In genomic region chr7:104252409-104253134, GRCh38 we compare ENCODE assay signal across 12 cellular contexts. TPM values are rescaled to one million over a fixed set of nuclear protein-coding genes. Genes with fewer than 3 reads are reported as not detected.
A peak's percentile ranks its signal among the peaks of the same experiment; 100 is the strongest.
DNase-seq lines count a peak whose midpoint lies in the region; ATAC-seq and TF ChIP-seq lines count a peak whose summit lies in the region.
"Had no signal": no experiment of that assay in that cellular context is flagged by ENCODE, and none has a peak within 500 bp of the region (broad histone marks: within the 10 kb centered on the region; RNA-seq: fewer than 3 reads in every experiment).

No MANE protein-coding gene starts in this region.

- H3K4me3 ChIP-seq in DOHH2 (ENCODE audit: low read length) (no peak overlapping the region), Peyer's patch (no peak overlapping the region)
- H3K4me3 ChIP-seq: dorsolateral prefrontal cortex had no signal

- CTCF ChIA-PET in WTC11 (lab: Charles Lee), result interaction anchor here (2.5 kb wide), 1 partner anchor 21 kb away, joined by 21 read pairs; no protein-coding TSS in a partner anchor
- CTCF ChIA-PET in activated CD4-positive, alpha-beta memory T cell treated with anti-CD3 and anti-CD28 coated beads for 36 hours (lab: Charles Lee), result interaction anchor here (1.2 to 3.0 kb wide), 2 partner anchors 12 to 21 kb away, joined by 3 to 9 read pairs; no protein-coding TSS in a partner anchor

- no peaks in the 10 kb centered on the region for H3F3A ChIP-seq in DOHH2 (ENCODE audit: control insufficient read depth, insufficient read depth)

- H3K36me3 Mint-ChIP-seq in WTC11, result no peaks in the 10 kb centered on the region
- H3K36me3 Mint-ChIP-seq in activated CD4-positive, alpha-beta memory T cell treated with anti-CD3 and anti-CD28 coated beads for 36 hours, result no peaks in the 10 kb centered on the region
- H3K36me3 Mint-ChIP-seq: stimulated activated memory B cell treated with anti-CD40 and anti-IgM and Interleukin-4, amounts not matched to agents 10 μg/mL and 1 μg/mL and 100 μg/mL, for 72 hours had no signal

- no peaks in the 10 kb centered on the region for H4K20me1 ChIP-seq in DOHH2 (ENCODE audit: control insufficient read depth, insufficient read depth, low read depth, low read length)

- H3K9me3 ChIP-seq in DOHH2 (ENCODE audit: control insufficient read depth, insufficient read depth, low read length) (no peaks in the 10 kb centered on the region), Peyer's patch (no peaks in the 10 kb centered on the region)

- H3K4me2 ChIP-seq in DOHH2 (ENCODE audit: low read length), result no peak overlapping the region

- TF ChIP-seq CTCF in DOHH2 (IDR thresholded peaks at IDR 0.05; ENCODE audit: low read depth, low read length, poor library complexity, severe bottlenecking) (peak; percentile 22), WTC11 (IDR thresholded peaks at IDR 0.05) (no peak), Peyer's patch (IDR thresholded peaks at IDR 0.05) (no peak)

- no peaks in the 10 kb centered on the region for H3K79me2 ChIP-seq in DOHH2 (ENCODE audit: control insufficient read depth, low read length)

- peak; percentile 23 for DNase-seq in HT1080 (ENCODE audit: low read depth)
- DNase-seq in WTC11 (ENCODE audit: low spot score), result no peak
- DNase-seq in left lobe of liver (ENCODE audit: low spot score), result no peak
- DNase-seq in Peyer's patch, result no peak
- DNase-seq in activated CD4-positive, alpha-beta memory T cell treated with anti-CD3 and anti-CD28 coated beads for 36 hours, result no peak
- no peak for DNase-seq in NCI-H1417 treated with DMSO at 0.1 percent for 48 hours (lab: John Stamatoyannopoulos, UW)
- no peak for DNase-seq in H4 (ENCODE audit: low spot score)
- DNase-seq: activated CD4-positive, alpha-beta T cell treated with anti-CD3 and anti-CD28 coated beads, Interleukin-2, amount 10 ng/mL, durations not matched to agents 24 days and 14 days; activated naive CD4-positive, alpha-beta T cell treated with Interleukin-2 at 50 U/mL for 16 hours; dorsolateral prefrontal cortex had no signal

- H3K4me1 Mint-ChIP-seq in WTC11, result peaks cover 3% of the 10 kb centered on the region
- no peaks in the 10 kb centered on the region for H3K4me1 Mint-ChIP-seq in activated CD4-positive, alpha-beta memory T cell treated with anti-CD3 and anti-CD28 coated beads for 36 hours (ENCODE audit: low read depth)
- H3K4me1 Mint-ChIP-seq: activated CD4-positive, alpha-beta T cell treated with anti-CD3 and anti-CD28 coated beads, Interleukin-2, amount 10 ng/mL, durations not matched to agents 24 days and 14 days; stimulated activated memory B cell treated with anti-CD40 and anti-IgM and Interleukin-4, amounts not matched to agents 10 μg/mL and 1 μg/mL and 100 μg/mL, for 72 hours had no signal

- no peak overlapping the region for H3K4me3 Mint-ChIP-seq in WTC11
- no peak overlapping the region for H3K4me3 Mint-ChIP-seq in activated CD4-positive, alpha-beta memory T cell treated with anti-CD3 and anti-CD28 coated beads for 36 hours
- H3K4me3 Mint-ChIP-seq: activated CD4-positive, alpha-beta T cell treated with anti-CD3 and anti-CD28 coated beads, Interleukin-2, amount 10 ng/mL, durations not matched to agents 24 days and 14 days; stimulated activated memory B cell treated with anti-CD40 and anti-IgM and Interleukin-4, amounts not matched to agents 10 μg/mL and 1 μg/mL and 100 μg/mL, for 72 hours had no signal

- ATAC-seq in WTC11 (peak; percentile 87), left lobe of liver (peak; percentile 48)
- ATAC-seq: stimulated activated memory B cell treated with anti-CD40 and anti-IgM and Interleukin-4, amounts not matched to agents 10 μg/mL and 1 μg/mL and 100 μg/mL, for 72 hours had no signal

- no peak overlapping the region for H3K27ac Mint-ChIP-seq in WTC11
- H3K27ac Mint-ChIP-seq in activated CD4-positive, alpha-beta memory T cell treated with anti-CD3 and anti-CD28 coated beads for 36 hours, result no peak overlapping the region
- H3K27ac Mint-ChIP-seq: activated CD4-positive, alpha-beta T cell treated with anti-CD3 and anti-CD28 coated beads, Interleukin-2, amount 10 ng/mL, durations not matched to agents 24 days and 14 days; stimulated activated memory B cell treated with anti-CD40 and anti-IgM and Interleukin-4, amounts not matched to agents 10 μg/mL and 1 μg/mL and 100 μg/mL, for 72 hours had no signal

- H3K4me1 ChIP-seq in DOHH2 (ENCODE audit: control insufficient read depth, low read length), result no peaks in the 10 kb centered on the region
- no peaks in the 10 kb centered on the region for H3K4me1 ChIP-seq in Peyer's patch

- no peaks in the 10 kb centered on the region for H3K27me3 ChIP-seq in DOHH2 (ENCODE audit: control insufficient read depth, low read length)
- no peaks in the 10 kb centered on the region for H3K27me3 ChIP-seq in Peyer's patch

- intact Hi-C loops in activated CD4-positive, alpha-beta memory T cell treated with anti-CD3 and anti-CD28 coated beads for 36 hours (cut with micrococcal nuclease), result no loop called here

- TF ChIP-seq POLR2A in Peyer's patch (IDR thresholded peaks at IDR 0.05), result no peak

- H3K27me3 Mint-ChIP-seq in WTC11 (ENCODE audit: low read depth), result peaks cover 6% of the 10 kb centered on the region
- H3K27me3 Mint-ChIP-seq in activated CD4-positive, alpha-beta memory T cell treated with anti-CD3 and anti-CD28 coated beads for 36 hours, result peaks cover 5% of the 10 kb centered on the region

- H3K27ac ChIP-seq in DOHH2 (ENCODE audit: low read depth, low read length) (no peak overlapping the region), Peyer's patch (no peak overlapping the region)
- H3K27ac ChIP-seq: dorsolateral prefrontal cortex had no signal

- no peaks in the 10 kb centered on the region for H3K9me2 ChIP-seq in DOHH2 (replicated peaks; ENCODE audit: control insufficient read depth, low read length)

- H3K9me3 Mint-ChIP-seq in WTC11, result no peaks in the 10 kb centered on the region
- no peaks in the 10 kb centered on the region for H3K9me3 Mint-ChIP-seq in activated CD4-positive, alpha-beta memory T cell treated with anti-CD3 and anti-CD28 coated beads for 36 hours
- H3K9me3 Mint-ChIP-seq: activated CD4-positive, alpha-beta T cell treated with anti-CD3 and anti-CD28 coated beads, Interleukin-2, amount 10 ng/mL, durations not matched to agents 24 days and 14 days; stimulated activated memory B cell treated with anti-CD40 and anti-IgM and Interleukin-4, amounts not matched to agents 10 μg/mL and 1 μg/mL and 100 μg/mL, for 72 hours had no signal

- POLR2A ChIA-PET in WTC11 (lab: Charles Lee), result no interaction called here
- POLR2A ChIA-PET in activated CD4-positive, alpha-beta memory T cell treated with anti-CD3 and anti-CD28 coated beads for 36 hours (lab: Charles Lee), result no interaction called here

- H3K36me3 ChIP-seq in DOHH2 (ENCODE audit: control insufficient read depth, low read length) (no peaks in the 10 kb centered on the region), Peyer's patch (no peaks in the 10 kb centered on the region)

TF ChIP-seq in WTC11, 78 proteins besides CTCF, POLR2A, EP300 and RAD21 (continues in another document):
- TF ChIP-seq TP53 (CRISPR knock-in tag; IDR thresholded peaks at IDR 0.05) (no peak), ZSCAN18 (CRISPR knock-in tag; IDR thresholded peaks at IDR 0.05) (no peak), FOXK1 (CRISPR knock-in tag; IDR thresholded peaks at IDR 0.05) (no peak), AFF4 (CRISPR knock-in tag; IDR thresholded peaks at IDR 0.05; ENCODE audit: borderline replicate concordance) (no peak), FOXJ3 (CRISPR knock-in tag; IDR thresholded peaks at IDR 0.05; ENCODE audit: borderline replicate concordance) (no peak)

RNA-seq across cellular contexts. Expression of gene ORC5, which starts 44.8 kb away (rescaled TPM):
- 32.8 and 58.7 TPM in 2 replicates for total RNA-seq in HT1080 (2014; rRNA removed; shearing (Covaris generic))
- 29.3 and 30.9 TPM in 2 replicates for polyA plus RNA-seq in HT1080 (2015; cell fraction: cytosol; rRNA removed)
- polyA plus RNA-seq in HT1080 (2015; cell fraction: nucleus; rRNA removed), result 45.5 and 47.2 TPM in 2 replicates
- total RNA-seq in WTC11 (2021) (21.0 to 23.3 TPM (median 22.2 TPM) in 3 replicates), left lobe of liver (13.9 TPM), Peyer's patch (10 to 100 TPM; 10.7 to 41.2 (median 18.0) TPM)
- total RNA-seq in activated CD4-positive, alpha-beta memory T cell treated with anti-CD3 and anti-CD28 coated beads for 36 hours, result 10 to 100 TPM; 18.2 to 19.4 TPM
- 25.2 and 39.0 TPM in 2 replicates for total RNA-seq in H4 (2014; rRNA removed; shearing (Covaris generic))
